ENCODE assay signal across 16 cellular contexts in genomic region chr7:157795199-157795598, GRCh38.
"Had no signal": no experiment of that assay in that cellular context is flagged by ENCODE, and none has a peak within 500 bp of the region (broad histone marks: within the 10 kb centered on the region; RNA-seq: fewer than 3 reads in every experiment).

No MANE protein-coding gene starts in this region.

- H3K27ac ChIP-seq: body of pancreas, dorsolateral prefrontal cortex, lower lobe of right lung, spleen, thyroid gland had no signal

- H3K9me3 ChIP-seq: body of pancreas, lower lobe of right lung, spleen, thyroid gland had no signal

- H3K4me1 ChIP-seq: body of pancreas, lower lobe of right lung, spleen, thyroid gland had no signal

- DNase-seq: activated B cell treated with CpG ODN at 0.5 μM for 24 hours; activated CD4-positive, alpha-beta memory T cell treated with anti-CD3 and anti-CD28 coated beads for 36 hours; activated CD4-positive, alpha-beta T cell treated with anti-CD3 and anti-CD28 coated beads for 4 hours; activated naive CD4-positive, alpha-beta T cell treated with Interleukin-2 at 50 U/mL for 16 hours; body of pancreas; dorsolateral prefrontal cortex; hippocampal formation; islet precursor cell; lower lobe of right lung; spleen; stimulated activated naive CD4-positive, alpha-beta T cell; thyroid gland had no signal

- H3K27me3 ChIP-seq: body of pancreas, dorsolateral prefrontal cortex, thyroid gland had no signal

- H3K36me3 ChIP-seq: lower lobe of right lung, spleen, thyroid gland had no signal

- ATAC-seq: activated T-helper 17 cell treated with anti-CD3 and anti-CD28 coated beads, Interleukin-2, amount 50 U/mL, for 72 hours; body of pancreas; lower lobe of right lung; naive thymus-derived CD8-positive, alpha-beta T cell had no signal

- H3K4me3 ChIP-seq: body of pancreas, dorsolateral prefrontal cortex, lower lobe of right lung, spleen, thyroid gland had no signal

- FAIRE-seq: colon, TTC549 had no signal
